In genomic region chr9:106691629-106692028, GRCh38 we compare ENCODE assay signal across 7 cellular contexts.
"Had no signal": no experiment of that assay in that cellular context is flagged by ENCODE, and none has a peak within 500 bp of the region (broad histone marks: within the 10 kb centered on the region; RNA-seq: fewer than 3 reads in every experiment).

No MANE protein-coding gene starts in this region.

- H3K27ac ChIP-seq: HL-60 had no signal

- H3K4me2 ChIP-seq: GM23338 had no signal

- ATAC-seq: GM23338, HCT116, HepG2 had no signal

- H3K4me3 ChIP-seq: GM23338 had no signal

- DNase-seq: H9, HFFc6, KBM-7 had no signal

- H2AFZ ChIP-seq: GM23338 had no signal
